ENCODE assay signal across 18 cellular contexts in the genomic region with DNA sequence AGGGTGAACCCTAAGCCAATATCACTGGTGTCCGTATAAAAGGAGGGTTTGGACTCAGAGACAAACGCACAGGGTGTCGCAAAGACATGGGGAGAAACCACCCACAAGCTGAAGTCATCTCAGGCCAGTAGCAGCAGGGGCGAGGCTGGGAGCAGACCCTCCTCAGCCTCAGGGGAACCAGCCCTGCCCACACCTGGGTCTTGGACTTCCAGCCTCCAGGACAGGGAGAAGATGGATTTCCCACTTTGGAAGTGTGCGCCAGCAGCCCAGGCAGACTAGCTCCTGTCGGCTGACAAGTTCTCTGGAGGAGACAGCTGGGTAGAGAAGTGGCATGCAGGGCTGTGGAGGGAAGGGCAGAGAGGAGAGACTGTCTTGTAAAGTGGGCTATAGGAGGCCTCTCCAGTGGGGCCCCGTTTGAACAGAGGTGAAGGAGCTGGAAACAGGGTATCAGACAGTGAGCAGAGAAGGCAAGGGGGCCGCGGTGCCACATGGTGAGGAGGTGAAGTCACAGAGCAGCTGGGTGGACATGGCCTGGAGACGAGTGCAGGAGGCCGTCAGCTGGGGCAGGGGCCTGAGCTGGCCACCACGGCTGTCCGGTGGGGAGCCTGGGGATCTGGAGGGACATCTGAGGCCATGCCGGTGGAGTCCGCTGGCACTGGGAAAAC.
DNase-seq lines count a peak whose midpoint lies in the region; ATAC-seq, FAIRE-seq and TF ChIP-seq lines count a peak whose summit lies in the region.
"Had no signal": no experiment of that assay in that cellular context is flagged by ENCODE, and none has a peak within 500 bp of the region (broad histone marks: within the 10 kb centered on the region; RNA-seq: fewer than 3 reads in every experiment).

No MANE protein-coding gene starts in this region.

- no peak overlapping the region for H2AFZ ChIP-seq in MM.1S (ENCODE audit: low read length)
- H2AFZ ChIP-seq: GM23338 had no signal

- H3K9ac ChIP-seq in MM.1S (ENCODE audit: low read length) = no peak overlapping the region
- H3K9ac ChIP-seq in endodermal cell (ENCODE audit: extremely low read depth, low read length, poor library complexity, severe bottlenecking) = no peak overlapping the region
- H3K9ac ChIP-seq: SK-N-SH had no signal

- peak overlapping the region; percentile 86; the same call in 1 of the 2 replicates for H3K27ac ChIP-seq in MM.1S (ENCODE audit: low read length)
- H3K27ac ChIP-seq in endodermal cell (ENCODE audit: low read depth, low read length) = no peak overlapping the region
- H3K27ac ChIP-seq: RWPE1 had no signal

- no peaks in the 10 kb centered on the region for H3K36me3 ChIP-seq in MM.1S (replicated peaks; ENCODE audit: insufficient read depth, low read length)
- H3K36me3 ChIP-seq in endodermal cell (ENCODE audit: control insufficient read depth, insufficient read depth, low read length) = no peaks in the 10 kb centered on the region
- H3K36me3 ChIP-seq: BE2C had no signal

- H3K9me2 ChIP-seq in MM.1S (replicated peaks; ENCODE audit: insufficient read depth, low read length) = no peaks in the 10 kb centered on the region
- H3K9me2 ChIP-seq: SK-N-SH had no signal

- no peak for ATAC-seq in stimulated activated naive B cell treated with anti-CD40 and anti-IgM and Interleukin-4, amounts not matched to agents 10 μg/mL and 1 μg/mL and 100 μg/mL, for 72 hours (replicated peaks)
- no peak for ATAC-seq in GM18502 (IDR thresholded peaks at IDR 0.05; ENCODE audit: poor library complexity, unreplicated experiment)
- ATAC-seq: GM23338 had no signal

- TF ChIP-seq CTCF in MM.1S (IDR thresholded peaks at IDR 0.05; ENCODE audit: low read length) = no peak
- TF ChIP-seq CTCF in endodermal cell (conservative IDR thresholded peaks at IDR 0.05) = no peak
- no peak for TF ChIP-seq CTCF in nephron progenitor cell (IDR thresholded peaks at IDR 0.05)

- H3K4me1 Mint-ChIP-seq in endodermal cell (no peaks in the 10 kb centered on the region), nephron progenitor cell (peaks cover 12% of the 10 kb centered on the region)
- no peaks in the 10 kb centered on the region for H3K4me1 Mint-ChIP-seq in stimulated activated naive B cell treated with anti-CD40 and anti-IgM and Interleukin-4, amounts not matched to agents 10 μg/mL and 1 μg/mL and 100 μg/mL, for 72 hours
- H3K4me1 Mint-ChIP-seq: GM23338 had no signal

- H3K79me2 ChIP-seq in MM.1S (ENCODE audit: low read length) = 0 out of 2 replicates have a peak, but pooled peaks cover 3% of the 10 kb centered on the region

- H3K4me3 ChIP-seq in MM.1S (ENCODE audit: low read length) (no peak overlapping the region), endodermal cell (ENCODE audit: low read length) (no peak overlapping the region)
- H3K4me3 ChIP-seq: GM23338 had no signal

- H3K27me3 Mint-ChIP-seq in endodermal cell (ENCODE audit: insufficient read depth) = no peaks in the 10 kb centered on the region
- peaks cover 8% of the 10 kb centered on the region for H3K27me3 Mint-ChIP-seq in nephron progenitor cell (ENCODE audit: low read depth, poor library complexity)
- H3K27me3 Mint-ChIP-seq in stimulated activated naive B cell treated with anti-CD40 and anti-IgM and Interleukin-4, amounts not matched to agents 10 μg/mL and 1 μg/mL and 100 μg/mL, for 72 hours = peaks cover 0 to 5% of the 10 kb centered on the region in 2 donors

- 86 to 87% methylated on average over 8 to 15 of the region's 15 CpGs for WGBS in endodermal cell (ENCODE audit: insufficient coverage in 1 of 2, insufficient read length in 1 of 2), 2 experiments

- H3K4me3 Mint-ChIP-seq in endodermal cell = no peak overlapping the region
- no peak overlapping the region for H3K4me3 Mint-ChIP-seq in nephron progenitor cell
- H3K4me3 Mint-ChIP-seq in stimulated activated naive B cell treated with anti-CD40 and anti-IgM and Interleukin-4, amounts not matched to agents 10 μg/mL and 1 μg/mL and 100 μg/mL, for 72 hours = no peak overlapping the region
- H3K4me3 Mint-ChIP-seq: GM23338 had no signal

- H3K27me3 ChIP-seq in MM.1S (replicated peaks; ENCODE audit: insufficient read depth, low read length) = peaks cover 4% of the 10 kb centered on the region
- H3K27me3 ChIP-seq in endodermal cell (ENCODE audit: control insufficient read depth, insufficient read depth, low read length, poor library complexity, severe bottlenecking) = no peaks in the 10 kb centered on the region
- H3K27me3 ChIP-seq: BE2C had no signal

- DNase-seq in MM.1S = no peak
- peak; percentile 35 for DNase-seq in endodermal cell
- no peak for DNase-seq in nephron progenitor cell
- DNase-seq in stimulated activated naive B cell treated with anti-CD40 and anti-IgM and Interleukin-4, amounts not matched to agents 10 μg/mL and 1 μg/mL and 100 μg/mL, for 72 hours = no peak
- no peak for DNase-seq in NCI-H2081 treated with DMSO at 0.1 percent for 48 hours (lab: John Stamatoyannopoulos, UW)
- no peak for DNase-seq in H54 (ENCODE audit: insufficient read length, low spot score)
- DNase-seq: BE2C, KBM-7, NCI-H1092 treated with DMSO at 0.1 percent for 48 hours, NCI-H1436 treated with DMSO at 0.1 percent for 48 hours, NCI-H1930, NCI-H2227 treated with DMSO at 0.1 percent for 48 hours, SIG-M5 had no signal

- no peaks in the 10 kb centered on the region for H3K36me3 Mint-ChIP-seq in endodermal cell (ENCODE audit: low read depth)
- H3K36me3 Mint-ChIP-seq in nephron progenitor cell (ENCODE audit: low read depth) = peaks cover 4% of the 10 kb centered on the region
- H3K36me3 Mint-ChIP-seq in stimulated activated naive B cell treated with anti-CD40 and anti-IgM and Interleukin-4, amounts not matched to agents 10 μg/mL and 1 μg/mL and 100 μg/mL, for 72 hours = no peaks in the 10 kb centered on the region

- FAIRE-seq in H54 (lab: Jason Lieb, UNC) = no peak
- FAIRE-seq: GM12891 had no signal

- H3K4me1 ChIP-seq in MM.1S (ENCODE audit: low read length) = peaks cover 17% of the 10 kb centered on the region
- H3K4me1 ChIP-seq in endodermal cell (ENCODE audit: control insufficient read depth, insufficient read depth, low read length) = no peaks in the 10 kb centered on the region
- H3K4me1 ChIP-seq: BE2C had no signal

- H3K9me3 ChIP-seq in MM.1S (replicated peaks; ENCODE audit: insufficient read depth, low read length) (no peaks in the 10 kb centered on the region), endodermal cell (ENCODE audit: control insufficient read depth, low read length) (peaks cover 80% of the 10 kb centered on the region)
- H3K9me3 ChIP-seq: BE2C had no signal

- peaks cover 19% of the 10 kb centered on the region for H3K9me3 Mint-ChIP-seq in endodermal cell
- peaks cover 37% of the 10 kb centered on the region for H3K9me3 Mint-ChIP-seq in nephron progenitor cell
- peaks cover 30 to 32% of the 10 kb centered on the region in 2 donors for H3K9me3 Mint-ChIP-seq in stimulated activated naive B cell treated with anti-CD40 and anti-IgM and Interleukin-4, amounts not matched to agents 10 μg/mL and 1 μg/mL and 100 μg/mL, for 72 hours

- 0 out of 2 replicates have a peak overlapping the region, but pooled peaks have one; percentile 8 for H3K4me2 ChIP-seq in MM.1S (ENCODE audit: low read depth, low read length)
- H3K4me2 ChIP-seq: GM23338, SK-N-SH had no signal

- H3K27ac Mint-ChIP-seq in endodermal cell (peak overlapping the region; percentile 35), nephron progenitor cell (peak overlapping the region; percentile 51)
- H3K27ac Mint-ChIP-seq in stimulated activated naive B cell treated with anti-CD40 and anti-IgM and Interleukin-4, amounts not matched to agents 10 μg/mL and 1 μg/mL and 100 μg/mL, for 72 hours = peak overlapping the region; percentile 15
- H3K27ac Mint-ChIP-seq: GM23338 had no signal

- no peaks in the 10 kb centered on the region; the same call in 1 of the 2 replicates for H3F3A ChIP-seq in MM.1S (ENCODE audit: insufficient read depth, low read length)

- H4K20me1 ChIP-seq in MM.1S (ENCODE audit: insufficient read depth, low read length) = no peaks in the 10 kb centered on the region

- TF ChIP-seq POLR2A in H54 (IDR thresholded peaks at IDR 0.05; ENCODE audit: low read depth, low read length) = no peak
